Comparison of ENCODE assay signal across 32 cellular contexts in genomic region chr21:27578741-27579265, GRCh38.
"Had no signal": no experiment of that assay in that cellular context is flagged by ENCODE, and none has a peak within 500 bp of the region (broad histone marks: within the 10 kb centered on the region; RNA-seq: fewer than 3 reads in every experiment).

No MANE protein-coding gene starts in this region.

- H3K9ac ChIP-seq: SK-N-SH had no signal

- H3K4me2 ChIP-seq: PC-9, SK-N-SH had no signal

- H3K4me3 ChIP-seq: PC-9, SJSA1 had no signal

- H3K4me1 ChIP-seq: SJSA1 had no signal

- H3K36me3 ChIP-seq: SJSA1 had no signal

- H2AFZ ChIP-seq: PC-9 had no signal

- ATAC-seq: Panc1, Right ventricle myocardium inferior had no signal

- DNase-seq: NCI-H1048, NCI-H1092 treated with DMSO at 0.1 percent for 48 hours, NCI-H1105 treated with DMSO at 0.1 percent for 48 hours, NCI-H1417, NCI-H1436, NCI-H146, NCI-H1694, NCI-H187, NCI-H1930, NCI-H2029 treated with DMSO at 0.1 percent for 48 hours, NCI-H2081 treated with DMSO at 0.1 percent for 48 hours, NCI-H2107, NCI-H2171, NCI-H226, NCI-H446 treated with DMSO at 0.1 percent for 48 hours, NCI-H510A, NCI-H524, NCI-H526, NCI-H69, NCI-H748 treated with DMSO at 0.1 percent for 48 hours, NCI-H82, PC-9, SHP77, SIG-M5, SK-N-SH, SW 1271, T-helper 1 cell had no signal

- H3K27me3 ChIP-seq: SJSA1 had no signal

- H3K9me3 ChIP-seq: SJSA1, SK-N-SH had no signal

- H3K27ac ChIP-seq: PC-9, RWPE1, SJSA1 had no signal

- H3K4me3 Mint-ChIP-seq: T-helper 1 cell treated with Interleukin-12 subunit alpha and Interleukin-12 subunit beta and Interleukin-4 antibody, amounts not matched to agents 30 μg/mL and 1 μg/mL, for 36 hours had no signal

- H3K27ac Mint-ChIP-seq: T-helper 1 cell treated with Interleukin-12 subunit alpha and Interleukin-12 subunit beta and Interleukin-4 antibody, amounts not matched to agents 30 μg/mL and 1 μg/mL, for 36 hours had no signal
